ENCODE assay signal across 14 cellular contexts in genomic region chr1:218362418-218363076, GRCh38. TPM values are rescaled to one million over a fixed set of nuclear protein-coding genes. Genes with fewer than 3 reads are reported as not detected.
DNase-seq lines count a peak whose midpoint lies in the region; ATAC-seq and TF ChIP-seq lines count a peak whose summit lies in the region.
"Had no signal": no experiment of that assay in that cellular context is flagged by ENCODE, and none has a peak within 500 bp of the region (broad histone marks: within the 10 kb centered on the region; RNA-seq: fewer than 3 reads in every experiment).

No MANE protein-coding gene starts in this region.

- ATAC-seq in Panc1 (no peak), GM21515 (IDR thresholded peaks at IDR 0.05; ENCODE audit: unreplicated experiment) (no peak)

- no peaks in the 10 kb centered on the region for H3K9me3 Mint-ChIP-seq in nephron
- H3K9me3 Mint-ChIP-seq: CD4-positive, CD25-positive, alpha-beta regulatory T cell; H9 had no signal

- H3K9me3 ChIP-seq in Panc1 (ENCODE audit: control insufficient read depth, insufficient read depth, low read depth, low read length) (no peaks in the 10 kb centered on the region), stomach smooth muscle (ENCODE audit: control insufficient read depth in 2 of 2, low read length in 2 of 2) (no peaks in the 10 kb centered on the region), spleen (no peaks in the 10 kb centered on the region)
- H3K9me3 ChIP-seq: Caco-2 had no signal

- CTCF ChIA-PET in Panc1 (lab: Charles Lee) = no interaction called here

- peaks cover 100% of the 10 kb centered on the region for H3K4me1 ChIP-seq in Panc1 (ENCODE audit: control insufficient read depth, insufficient read depth, low read length)
- H3K4me1 ChIP-seq in stomach smooth muscle (ENCODE audit: control insufficient read depth, insufficient read depth, low read length) = peaks cover 39% of the 10 kb centered on the region
- peaks cover 0 to 9% (median 0%) of the 10 kb centered on the region in 6 donors for H3K4me1 ChIP-seq in spleen

- H3K27ac ChIP-seq in Panc1 (ENCODE audit: low read length) (peak overlapping the region; percentile 100), brain microvascular endothelial cell (peak overlapping the region; percentile 23), stomach smooth muscle (ENCODE audit: low read length) (no peak overlapping the region), spleen (no peak overlapping the region)

- no TSS peak for BruUV-seq in Panc1 (replicated peaks; lab: Mats Ljungman, UMichigan)

- intact Hi-C loops in Panc1 (cut with micrococcal nuclease; ENCODE audit: unreplicated experiment) (loop anchor here (5.0 kb wide), 2 partner anchors 100 to 705 kb away; no protein-coding TSS in a partner anchor), spleen (cut with DNase I; ENCODE audit: low total_unique reads) (no loop called here)

- no peak for TF ChIP-seq POLR2A in spleen (IDR thresholded peaks at IDR 0.05)

- H3K4me3 ChIP-seq in Panc1 (ENCODE audit: low read depth in 2 of 2, low read length in 2 of 2) (no peak overlapping the region), brain microvascular endothelial cell (ENCODE audit: low read depth, low read length) (no peak overlapping the region), stomach smooth muscle (ENCODE audit: low read length in 2 of 2) (no peak overlapping the region), spleen (no peak overlapping the region)

- no peak for TF ChIP-seq CTCF in Panc1 (IDR thresholded peaks at IDR 0.05)
- TF ChIP-seq CTCF in brain microvascular endothelial cell (IDR thresholded peaks at IDR 0.05; ENCODE audit: low read depth, low read length, missing control alignments) = no peak
- TF ChIP-seq CTCF in nephron (IDR thresholded peaks at IDR 0.05; ENCODE audit: unreplicated experiment in 3 of 3) = no peak
- TF ChIP-seq CTCF in spleen (IDR thresholded peaks at IDR 0.05 in 8 of 11, conservative IDR thresholded peaks at IDR 0.05 in 3 of 11) = no peak

- peaks cover 32% of the 10 kb centered on the region for H3K36me3 Mint-ChIP-seq in nephron (ENCODE audit: low read depth)
- H3K36me3 Mint-ChIP-seq: CD4-positive, CD25-positive, alpha-beta regulatory T cell had no signal

- no peaks in the 10 kb centered on the region for H3K27me3 Mint-ChIP-seq in nephron (ENCODE audit: low read depth)
- H3K27me3 Mint-ChIP-seq: B cell had no signal

- H3K4me3 Mint-ChIP-seq in nephron = no peak overlapping the region
- H3K4me3 Mint-ChIP-seq: B cell; CD4-positive, CD25-positive, alpha-beta regulatory T cell; H9 had no signal

- H3K36me3 ChIP-seq in Panc1 (ENCODE audit: control insufficient read depth, insufficient read depth, low read length) (peaks cover 2% of the 10 kb centered on the region; the same call in 1 of the 2 replicates), brain microvascular endothelial cell (replicated peaks) (peaks cover 80% of the 10 kb centered on the region), stomach smooth muscle (ENCODE audit: control insufficient read depth in 2 of 2, insufficient read depth in 2 of 2, low read length in 2 of 2) (peaks cover 0 to 2% of the 10 kb centered on the region in 2 donors), spleen (no peaks in the 10 kb centered on the region)

- no peak for DNase-seq in Panc1 (ENCODE audit: low read depth, low spot score)
- DNase-seq in brain microvascular endothelial cell = no peak
- DNase-seq in spleen = no peak
- DNase-seq in NCI-H146 treated with DMSO at 0.1 percent for 48 hours (lab: John Stamatoyannopoulos, UW; ENCODE audit: unreplicated experiment) = no peak
- DNase-seq: Caco-2; CD4-positive, CD25-positive, alpha-beta regulatory T cell; H9; MV-4-11; NCI-H2029; OCI-M1 had no signal

- H3K27ac Mint-ChIP-seq in nephron = peak overlapping the region in 2 of 3 experiments; percentile 88 to 91
- H3K27ac Mint-ChIP-seq: B cell; CD4-positive, CD25-positive, alpha-beta regulatory T cell; H9 had no signal

- POLR2A ChIA-PET in Panc1 (lab: Charles Lee) = interaction anchor here (0.6 kb wide), 1 partner anchor 163 kb away, joined by 4 read pairs; no protein-coding TSS in a partner anchor

- peak overlapping the region; percentile 6 to 43 for H3K9ac ChIP-seq in stomach smooth muscle (ENCODE audit: low read length in 2 of 2)

- 75 to 90% (median 87%) methylated on average over 5 of the region's 5 CpGs for WGBS in spleen, 5 donors

- in situ Hi-C loops in Panc1 (cut with HindIII; ENCODE audit: low pct_unique_long_range_greater_than_20kb, low sequenced_read_pairs) = no loop called here
- in situ Hi-C loops in brain microvascular endothelial cell (cut with HindIII; ENCODE audit: low pct_ligation_motif_present, low sequenced_read_pairs) = no loop called here

- H3K27me3 ChIP-seq in Panc1 (ENCODE audit: control insufficient read depth, insufficient read depth, low read length) (no peaks in the 10 kb centered on the region), brain microvascular endothelial cell (replicated peaks) (no peaks in the 10 kb centered on the region), stomach smooth muscle (ENCODE audit: control insufficient read depth in 1 of 2, insufficient read depth in 2 of 2, low read length in 2 of 2) (no peaks in the 10 kb centered on the region), spleen (replicated peaks in 1 of 7) (no peaks in the 10 kb centered on the region)

- peaks cover 79% of the 10 kb centered on the region for H3K4me1 Mint-ChIP-seq in nephron
- H3K4me1 Mint-ChIP-seq: B cell; CD4-positive, CD25-positive, alpha-beta regulatory T cell had no signal

RNA-seq across cellular contexts. Expression of gene TGFB2, which starts 17.4 kb away (rescaled TPM):
- 58.9 TPM for total RNA-seq in Panc1 (2021; ENCODE audit: unreplicated experiment)
- polyA plus RNA-seq in Panc1 (2012; ENCODE audit: insufficient read length) = 26.8 TPM
- 1 to 10 TPM; 1.2 to 5.5 (median 3.7) TPM for total RNA-seq in spleen
- under 1 TPM; 0.24 to 0.65 (median 0.61) TPM for polyA plus RNA-seq in spleen
- total RNA-seq: CD4-positive, CD25-positive, alpha-beta regulatory T cell; H9 had no signal
- polyA plus RNA-seq: CD4-positive, CD25-positive, alpha-beta regulatory T cell had no signal

Comparison
In these comparisons a context has a peak if more than half of its experiments do, and no peak if none do; other contexts are left out.
1. H3K27ac ChIP-seq: peak in Panc1 (single experiment) and brain microvascular endothelial cell (single experiment); none in stomach smooth muscle (single experiment) and spleen (0 of 8).